In the genomic region with DNA sequence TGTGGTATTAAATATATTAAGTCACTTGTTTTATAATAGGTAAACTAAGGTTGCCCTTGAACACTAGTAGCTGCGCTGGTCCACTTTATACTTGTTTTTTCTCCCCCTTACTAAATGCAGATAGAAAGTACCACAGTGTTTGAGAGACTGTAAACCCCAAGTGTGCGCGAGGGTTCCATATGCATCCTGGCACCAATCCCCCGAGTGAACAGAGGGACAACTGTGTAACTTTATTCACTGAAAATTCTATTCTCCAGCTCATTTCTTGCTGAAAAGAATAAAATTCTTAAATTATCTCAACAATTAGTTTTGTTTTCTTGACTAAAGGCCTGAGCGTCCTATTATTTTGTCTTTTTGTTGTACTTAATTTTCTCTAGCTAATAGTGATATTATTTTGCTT, we compare ENCODE assay signal across 8 cellular contexts. TPM values are rescaled to one million over a fixed set of nuclear protein-coding genes. Genes with fewer than 3 reads are reported as not detected.
DNase-seq lines count a peak whose midpoint lies in the region; ATAC-seq, FAIRE-seq and TF ChIP-seq lines count a peak whose summit lies in the region.

No MANE protein-coding gene starts in this region.

- H3K4me3 ChIP-seq in BLaER1 treated with 17β-estradiol and CSF1 and Interleukin-3, amounts not matched to agents 10 nM and 100 nM = peak overlapping the region; percentile 84 to 100 (median 95)
- H3K4me3 ChIP-seq in NB4 (ENCODE audit: low read depth, low read length) (peak overlapping the region; percentile 95), neural progenitor cell (peak overlapping the region; percentile 89)

- H3K36me3 ChIP-seq in BLaER1 treated with 17β-estradiol and CSF1 and Interleukin-3, amounts not matched to agents 10 nM and 100 nM = peaks cover 61 to 64% (median 63%) of the 10 kb centered on the region in 11 experiments
- peaks cover 12% of the 10 kb centered on the region for H3K36me3 ChIP-seq in neural progenitor cell

- no peak for FAIRE-seq in GM12891 (lab: Jason Lieb, UNC)

- H4K20me1 ChIP-seq in BLaER1 treated with 17β-estradiol and CSF1 and Interleukin-3, amounts not matched to agents 10 nM and 100 nM = peaks cover 65 to 69% (median 65%) of the 10 kb centered on the region in 11 experiments
- peaks cover 24% of the 10 kb centered on the region for H4K20me1 ChIP-seq in neural progenitor cell (ENCODE audit: low read depth)

- H3K9me3 ChIP-seq in BLaER1 treated with 17β-estradiol and CSF1 and Interleukin-3, amounts not matched to agents 10 nM and 100 nM (replicated peaks in 1 of 11) = no peaks in the 10 kb centered on the region
- H3K9me3 ChIP-seq in neural progenitor cell (ENCODE audit: low read depth) = no peaks in the 10 kb centered on the region

- peaks cover 44 to 49% of the 10 kb centered on the region in 2 donors for H3K4me1 Mint-ChIP-seq in effector memory CD8-positive, alpha-beta T cell (ENCODE audit: low read depth in 2 of 2)
- H3K4me1 Mint-ChIP-seq in neural progenitor cell = peaks cover 30% of the 10 kb centered on the region

- H3K79me2 ChIP-seq in neural progenitor cell (ENCODE audit: low read depth) = peaks cover 42% of the 10 kb centered on the region

- peak overlapping the region; percentile 39 to 99 (median 97); a peak in 19 of 22 replicates for H3K9ac ChIP-seq in BLaER1 treated with 17β-estradiol and CSF1 and Interleukin-3, amounts not matched to agents 10 nM and 100 nM
- H3K9ac ChIP-seq in neural progenitor cell = no peak overlapping the region

- H3K27ac ChIP-seq in BLaER1 treated with 17β-estradiol and CSF1 and Interleukin-3, amounts not matched to agents 10 nM and 100 nM = no peak overlapping the region
- no peak overlapping the region for H3K27ac ChIP-seq in neural progenitor cell

- H3K36me3 Mint-ChIP-seq in effector memory CD8-positive, alpha-beta T cell (ENCODE audit: insufficient read depth) = peaks cover 86% of the 10 kb centered on the region
- peaks cover 10% of the 10 kb centered on the region for H3K36me3 Mint-ChIP-seq in neural progenitor cell

- H3K4me1 ChIP-seq in BLaER1 treated with 17β-estradiol and CSF1 and Interleukin-3, amounts not matched to agents 10 nM and 100 nM = peaks cover 45 to 63% (median 56%) of the 10 kb centered on the region in 10 experiments
- H3K4me1 ChIP-seq in neural progenitor cell = peaks cover 5% of the 10 kb centered on the region

- peak overlapping the region; percentile 96 to 98 for H3K4me3 Mint-ChIP-seq in effector memory CD8-positive, alpha-beta T cell
- H3K4me3 Mint-ChIP-seq in neural progenitor cell = peak overlapping the region; percentile 97

- no peak overlapping the region for H2AFZ ChIP-seq in neural progenitor cell (replicated peaks)

- TF ChIP-seq CTCF in NB4 (IDR thresholded peaks at IDR 0.05; ENCODE audit: low read depth, low read length) (no peak), neural progenitor cell (IDR thresholded peaks at IDR 0.05) (no peak)

- TF ChIP-seq POLR2A in NB4 (IDR thresholded peaks at IDR 0.05; ENCODE audit: extremely low read depth, insufficient read length) (no peak), GM12891 (IDR thresholded peaks at IDR 0.05; ENCODE audit: low read depth, low read length) (no peak)

- no peak for DNase-seq in NB4 (ENCODE audit: low read depth)
- no peak for DNase-seq in effector memory CD8-positive, alpha-beta T cell
- DNase-seq in neural progenitor cell (ENCODE audit: low spot score) = no peak
- DNase-seq in GM12891 (ENCODE audit: insufficient read length, low spot score) = no peak
- no peak for DNase-seq in dedifferentiated amniotic fluid mesenchymal stem cell (ENCODE audit: extremely low spot score)
- no peak for DNase-seq in NCI-H2029 (lab: John Stamatoyannopoulos, UW)
- DNase-seq in superior temporal gyrus (ENCODE audit: extremely low spot score) = no peak

- ATAC-seq in effector memory CD8-positive, alpha-beta T cell (replicated peaks) = no peak

- peak overlapping the region; percentile 99 to 100 for H3K27ac Mint-ChIP-seq in effector memory CD8-positive, alpha-beta T cell
- no peak overlapping the region for H3K27ac Mint-ChIP-seq in neural progenitor cell

- H3K27me3 ChIP-seq in BLaER1 treated with 17β-estradiol and CSF1 and Interleukin-3, amounts not matched to agents 10 nM and 100 nM = no peaks in the 10 kb centered on the region
- no peaks in the 10 kb centered on the region for H3K27me3 ChIP-seq in neural progenitor cell

- no peaks in the 10 kb centered on the region for H3K27me3 Mint-ChIP-seq in effector memory CD8-positive, alpha-beta T cell
- H3K27me3 Mint-ChIP-seq in neural progenitor cell (ENCODE audit: insufficient read depth, low read depth) = peaks cover 2% of the 10 kb centered on the region

- H3K4me2 ChIP-seq in BLaER1 treated with 17β-estradiol and CSF1 and Interleukin-3, amounts not matched to agents 10 nM and 100 nM = peak overlapping the region; percentile 85 to 98 (median 96)
- peak overlapping the region; percentile 96 for H3K4me2 ChIP-seq in neural progenitor cell

- H3F3A ChIP-seq in neural progenitor cell (ENCODE audit: low read depth) = peaks cover 58% of the 10 kb centered on the region

- H3K9me3 Mint-ChIP-seq in effector memory CD8-positive, alpha-beta T cell = no peaks in the 10 kb centered on the region
- no peaks in the 10 kb centered on the region for H3K9me3 Mint-ChIP-seq in neural progenitor cell

TF ChIP-seq in GM12891, 5 proteins besides CTCF, POLR2A, EP300 and RAD21:
- TF ChIP-seq PAX5 (IDR thresholded peaks at IDR 0.05; ENCODE audit: insufficient read depth, low read length, severe bottlenecking) (no peak), POLR2AphosphoS5 (IDR thresholded peaks at IDR 0.05; ENCODE audit: low read depth, low read length) (no peak), POU2F2 (IDR thresholded peaks at IDR 0.05; ENCODE audit: low read depth, low read length) (no peak), SPI1 (IDR thresholded peaks at IDR 0.05; ENCODE audit: low read depth, low read length) (no peak), TAF1 (IDR thresholded peaks at IDR 0.05; ENCODE audit: low read depth, low read length) (no peak)

RNA-seq across cellular contexts. Expression of a gene that starts 1.9 kb away (rescaled TPM):
- 102 and 131 TPM in 2 replicates for total RNA-seq in neural progenitor cell (ENCODE audit: low replicate concordance)
- 125 TPM for polyA plus RNA-seq in GM12891 (2012; ENCODE audit: low read depth, missing spikeins)

RNA-seq across cellular contexts. Expression of a gene that starts 13.1 kb away (rescaled TPM):
- total RNA-seq in neural progenitor cell (ENCODE audit: low replicate concordance) = 62.5 and 114 TPM in 2 replicates
- 62.6 TPM for polyA plus RNA-seq in GM12891 (2012; ENCODE audit: low read depth, missing spikeins)

RNA-seq across cellular contexts. Expression of a gene that starts 26.9 kb away (rescaled TPM):
- not detected in 2 replicates for total RNA-seq in neural progenitor cell (ENCODE audit: low replicate concordance)
- 0.06 TPM for polyA plus RNA-seq in GM12891 (2012; ENCODE audit: low read depth, missing spikeins)
